20 cellular contexts compared by ENCODE assay signal in the genomic region with DNA sequence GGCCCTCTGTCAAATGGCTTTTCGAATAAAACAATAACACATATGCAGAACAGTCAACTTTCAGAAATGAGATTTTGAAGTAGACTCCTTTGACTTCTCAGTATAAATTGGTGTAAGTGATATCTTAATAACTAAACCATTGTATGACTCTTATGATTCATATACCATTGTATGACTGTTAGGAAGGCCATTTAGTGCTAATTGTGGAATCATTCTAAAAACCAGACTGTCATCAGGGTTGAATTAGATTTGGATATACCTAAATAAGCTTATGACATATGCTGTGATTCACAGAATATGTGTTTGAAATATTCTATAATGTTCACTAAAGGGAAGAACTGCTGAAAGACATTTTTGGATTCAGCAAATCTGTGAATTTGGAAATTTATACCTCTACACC.
DNase-seq lines count a peak whose midpoint lies in the region; ATAC-seq, FAIRE-seq and TF ChIP-seq lines count a peak whose summit lies in the region.
"Had no signal": no experiment of that assay in that cellular context is flagged by ENCODE, and none has a peak within 500 bp of the region (broad histone marks: within the 10 kb centered on the region; RNA-seq: fewer than 3 reads in every experiment).

No MANE protein-coding gene starts in this region.

- H3K79me2 ChIP-seq in astrocyte (ENCODE audit: insufficient read depth, low read length) (no peaks in the 10 kb centered on the region), osteoblast (ENCODE audit: insufficient read depth, low read length) (no peaks in the 10 kb centered on the region)

- no peak overlapping the region for H3K4me3 Mint-ChIP-seq in astrocyte (ENCODE audit: unreplicated experiment)
- H3K4me3 Mint-ChIP-seq: CD4-positive, alpha-beta T cell had no signal

- FAIRE-seq in astrocyte (lab: Jason Lieb, UNC), result no peak

- ATAC-seq in GM18867 (IDR thresholded peaks at IDR 0.05; ENCODE audit: unreplicated experiment) (peak; percentile 13), HG03354 (IDR thresholded peaks at IDR 0.05; ENCODE audit: poor library complexity, severe bottlenecking, unreplicated experiment) (peak; percentile 41)

- intact Hi-C loops in stomach (cut with DNase I; ENCODE audit: low total_unique reads), result no loop called here
- intact Hi-C loops in vagina (cut with DNase I), result no loop called here

- no peak for TF ChIP-seq POLR2A in stomach (IDR thresholded peaks at IDR 0.05)
- no peak for TF ChIP-seq POLR2A in vagina (IDR thresholded peaks at IDR 0.05)

- no peak overlapping the region for H2AFZ ChIP-seq in astrocyte (ENCODE audit: low read depth, low read length)
- peak overlapping the region; percentile 19 for H2AFZ ChIP-seq in osteoblast (ENCODE audit: low read length)

- no peak for TF ChIP-seq CTCF in astrocyte (IDR thresholded peaks at IDR 0.05; ENCODE audit: insufficient read depth, low read depth, low read length)
- no peak for TF ChIP-seq CTCF in osteoblast (IDR thresholded peaks at IDR 0.05; ENCODE audit: extremely low read depth, low read depth, low read length)
- TF ChIP-seq CTCF in stomach (IDR thresholded peaks at IDR 0.05), result no peak
- TF ChIP-seq CTCF in vagina (IDR thresholded peaks at IDR 0.05), result no peak

- DNase-seq in astrocyte (ENCODE audit: low read depth) (peak; percentile 8), osteoblast (ENCODE audit: insufficient read length, low spot score, missing footprints) (no peak), stomach (no peak), T1000 (lab: John Stamatoyannopoulos, UW) (no peak), vagina (ENCODE audit: extremely low spot score in 2 of 2) (no peak)
- DNase-seq: ACHN; Calu3; CD4-positive, alpha-beta T cell; DMS79 treated with DMSO at 0.1 percent for 48 hours; GDM1; HCEC 1CT; KBM-7; NCI-H1048; NCI-H146; NCI-H345; NCI-H748 treated with DMSO at 0.1 percent for 48 hours; Peyer's patch; SHP77 had no signal

- H3K27ac ChIP-seq in astrocyte (ENCODE audit: low read depth, low read length) (no peak overlapping the region), osteoblast (ENCODE audit: low read depth, low read length) (no peak overlapping the region), stomach (no peak overlapping the region), vagina (no peak overlapping the region)
- H3K27ac ChIP-seq: Peyer's patch had no signal

- no peak overlapping the region for H3K4me2 ChIP-seq in astrocyte (ENCODE audit: low read length)
- no peak overlapping the region for H3K4me2 ChIP-seq in osteoblast (ENCODE audit: insufficient read depth, low read length)

- TF ChIP-seq EP300 in stomach (IDR thresholded peaks at IDR 0.05), result no peak

- no peak overlapping the region for H3K4me3 ChIP-seq in astrocyte (ENCODE audit: insufficient read depth, low read depth, low read length)
- H3K4me3 ChIP-seq in osteoblast (ENCODE audit: insufficient read depth, low read length), result no peak overlapping the region
- no peak overlapping the region for H3K4me3 ChIP-seq in stomach
- no peak overlapping the region for H3K4me3 ChIP-seq in vagina
- H3K4me3 ChIP-seq: Peyer's patch had no signal

- H3K4me1 ChIP-seq in astrocyte (ENCODE audit: insufficient read depth, low read length), result no peaks in the 10 kb centered on the region
- no peaks in the 10 kb centered on the region for H3K4me1 ChIP-seq in osteoblast (ENCODE audit: insufficient read depth, low read length)
- no peaks in the 10 kb centered on the region for H3K4me1 ChIP-seq in stomach
- no peaks in the 10 kb centered on the region for H3K4me1 ChIP-seq in vagina
- H3K4me1 ChIP-seq: Peyer's patch had no signal

- H4K20me1 ChIP-seq in astrocyte (ENCODE audit: insufficient read depth, low read length) (no peaks in the 10 kb centered on the region), osteoblast (ENCODE audit: insufficient read depth, low read length) (no peaks in the 10 kb centered on the region)

- WGBS in stomach, 5 donors, result 71 to 87% (median 83%) methylated on average over 1 of the region's 1 CpG

- no peaks in the 10 kb centered on the region for H3K36me3 Mint-ChIP-seq in astrocyte (ENCODE audit: low read depth, unreplicated experiment)

- no peaks in the 10 kb centered on the region for H3K4me1 Mint-ChIP-seq in astrocyte (ENCODE audit: low read depth, unreplicated experiment)

- H3K9me3 ChIP-seq in astrocyte (ENCODE audit: insufficient read depth, low read depth, low read length), result no peaks in the 10 kb centered on the region
- H3K9me3 ChIP-seq in osteoblast (ENCODE audit: low read depth, low read length), result no peaks in the 10 kb centered on the region
- no peaks in the 10 kb centered on the region for H3K9me3 ChIP-seq in stomach
- H3K9me3 ChIP-seq in vagina, result no peaks in the 10 kb centered on the region
- H3K9me3 ChIP-seq: Peyer's patch had no signal

- no peaks in the 10 kb centered on the region for H3K9me3 Mint-ChIP-seq in astrocyte (ENCODE audit: unreplicated experiment)
- H3K9me3 Mint-ChIP-seq: CD4-positive, alpha-beta T cell had no signal

- H3K27me3 Mint-ChIP-seq in astrocyte (ENCODE audit: low read depth, unreplicated experiment), result no peaks in the 10 kb centered on the region
- H3K27me3 Mint-ChIP-seq: CD4-positive, alpha-beta T cell had no signal

- H3K9ac ChIP-seq in astrocyte (ENCODE audit: low read length), result no peak overlapping the region

- H3K27ac Mint-ChIP-seq in astrocyte (ENCODE audit: unreplicated experiment), result no peak overlapping the region
- H3K27ac Mint-ChIP-seq: CD4-positive, alpha-beta T cell had no signal

- no peaks in the 10 kb centered on the region for H3K36me3 ChIP-seq in astrocyte (ENCODE audit: insufficient read depth, low read length)
- H3K36me3 ChIP-seq in osteoblast (ENCODE audit: insufficient read depth, low read length), result no peaks in the 10 kb centered on the region
- no peaks in the 10 kb centered on the region for H3K36me3 ChIP-seq in stomach
- H3K36me3 ChIP-seq in vagina, result no peaks in the 10 kb centered on the region
- H3K36me3 ChIP-seq: Peyer's patch had no signal

- H3K27me3 ChIP-seq in astrocyte (ENCODE audit: insufficient read depth, low read length) (no peaks in the 10 kb centered on the region), osteoblast (ENCODE audit: insufficient read depth, low read length) (no peaks in the 10 kb centered on the region), stomach (no peaks in the 10 kb centered on the region), vagina (no peaks in the 10 kb centered on the region)
- H3K27me3 ChIP-seq: Peyer's patch had no signal
